In the genomic region with DNA sequence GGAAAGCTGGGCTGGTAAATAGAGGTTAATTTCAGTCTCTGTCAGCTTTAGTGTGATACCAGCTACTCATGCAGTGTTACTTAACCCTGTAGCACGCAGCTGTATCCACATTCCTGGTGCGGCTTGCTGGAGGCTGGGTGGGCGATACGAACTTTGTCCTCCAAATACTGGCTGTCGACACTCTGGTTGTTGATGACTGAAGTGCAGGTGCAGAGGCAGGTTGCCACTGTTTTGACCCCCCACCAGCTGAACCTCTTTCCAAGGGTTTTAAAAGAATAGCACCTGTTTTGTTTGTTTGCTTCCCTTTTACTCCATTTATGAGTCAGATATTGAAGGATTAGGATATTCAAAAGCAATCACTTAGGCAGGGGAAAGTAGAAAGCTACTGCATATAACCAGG, we compare ENCODE assay signal across 26 cellular contexts.
"Had no signal": no experiment of that assay in that cellular context is flagged by ENCODE, and none has a peak within 500 bp of the region (broad histone marks: within the 10 kb centered on the region; RNA-seq: fewer than 3 reads in every experiment).

No MANE protein-coding gene starts in this region.

- H3K4me3 Mint-ChIP-seq: naive thymus-derived CD8-positive, alpha-beta T cell; stimulated activated effector memory CD8-positive, alpha-beta T cell treated with anti-CD3 and anti-CD28 coated beads, Interleukin-12 subunit alpha, Interleukin-12 subunit beta, amount 100 ng/mL, for 72 hours had no signal

- H3K27me3 Mint-ChIP-seq: naive thymus-derived CD8-positive, alpha-beta T cell had no signal

- FAIRE-seq: endothelial cell of umbilical vein, islet of Langerhans, pancreas had no signal

- H3K4me2 ChIP-seq: smooth muscle cell had no signal

- H3K9me3 Mint-ChIP-seq: naive thymus-derived CD8-positive, alpha-beta T cell; stimulated activated effector memory CD8-positive, alpha-beta T cell treated with anti-CD3 and anti-CD28 coated beads, Interleukin-12 subunit alpha, Interleukin-12 subunit beta, amount 100 ng/mL, for 72 hours had no signal

- H3K27ac ChIP-seq: coronary artery, esophagus muscularis mucosa, foreskin keratinocyte, gastroesophageal sphincter, heart left ventricle, left lung, neutrophil, pancreas, stomach, thyroid gland had no signal

- H3K9me3 ChIP-seq: esophagus muscularis mucosa, gastroesophageal sphincter, heart left ventricle, left lung, neutrophil, pancreas, stomach, thyroid gland had no signal

- H3K27ac Mint-ChIP-seq: naive thymus-derived CD8-positive, alpha-beta T cell; stimulated activated effector memory CD8-positive, alpha-beta T cell treated with anti-CD3 and anti-CD28 coated beads, Interleukin-12 subunit alpha, Interleukin-12 subunit beta, amount 100 ng/mL, for 72 hours had no signal

- DNase-seq: dermis blood vessel endothelial cell; effector memory CD4-positive, alpha-beta T cell; foreskin keratinocyte; heart left ventricle; hippocampal formation; left cardiac atrium; left lung; mesendoderm; naive thymus-derived CD8-positive, alpha-beta T cell; pancreas; stimulated activated CD4-positive, alpha-beta T cell treated with anti-CD3 and anti-CD28 coated beads, Interleukin-12 subunit alpha, Interleukin-12 subunit beta, amount 100 ng/mL, for 4 hours; stimulated activated CD4-positive, alpha-beta T cell treated with anti-CD3 and anti-CD28 coated beads, Interleukin-2, amount 100 ng/mL, for 24 hours; stimulated activated CD4-positive, alpha-beta T cell treated with anti-CD3 and anti-CD28 coated beads, Interleukin-4, amount 100 ng/mL, for 24 hours; stimulated activated naive CD4-positive, alpha-beta T cell treated with Interleukin-2 at 50 U/mL for 16 hours; stomach; thyroid gland; trophoblast cell had no signal

- H3K4me3 ChIP-seq: coronary artery, esophagus muscularis mucosa, gastroesophageal sphincter, heart left ventricle, left lung, pancreas, smooth muscle cell, stomach, thyroid gland had no signal

- H3K27me3 ChIP-seq: esophagus muscularis mucosa, foreskin keratinocyte, gastroesophageal sphincter, heart left ventricle, left lung, neutrophil, pancreas, stomach, thyroid gland had no signal

- ATAC-seq: foreskin keratinocyte; gastroesophageal sphincter; heart left ventricle; left cardiac atrium; left lung; naive thymus-derived CD8-positive, alpha-beta T cell; pancreas; sciatic nerve; stimulated activated effector memory CD8-positive, alpha-beta T cell treated with anti-CD3 and anti-CD28 coated beads, Interleukin-12 subunit alpha, Interleukin-12 subunit beta, amount 100 ng/mL, for 72 hours had no signal
